ENCODE assay signal across 1 cellular context in genomic region chr5:151696470-151697061, GRCh38.
TF ChIP-seq lines count a peak whose summit lies in the region.

No MANE protein-coding gene starts in this region.

TF ChIP-seq in Ishikawa, 13 proteins besides CTCF, POLR2A, EP300 and RAD21 (continued from another document):
- TF ChIP-seq CREB1 (IDR thresholded peaks at IDR 0.05; ENCODE audit: low read depth) (no peak), YY1 (IDR thresholded peaks at IDR 0.05; ENCODE audit: low read depth) (no peak)
TF ChIP-seq in Ishikawa: peak in this region for 1.
